9 cellular contexts compared by ENCODE assay signal in the genomic region with DNA sequence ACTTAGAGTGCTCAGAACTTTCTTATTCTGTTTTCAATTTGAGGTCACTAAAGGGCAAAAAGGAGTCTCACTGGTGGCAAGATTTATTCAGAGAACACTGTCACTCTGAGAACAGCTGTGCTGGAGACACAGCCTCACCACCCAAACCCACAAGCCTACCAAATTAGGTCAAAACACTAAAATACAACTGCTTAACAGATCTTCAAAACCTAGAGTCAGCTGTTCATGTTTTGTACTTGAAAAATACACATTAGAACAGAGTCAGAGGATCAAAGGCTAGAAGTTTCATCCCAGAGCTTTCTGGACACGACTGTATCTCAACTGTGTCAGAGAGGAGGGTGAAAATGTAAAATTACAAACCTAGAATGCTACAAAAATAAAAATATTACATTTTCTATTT.
DNase-seq lines count a peak whose midpoint lies in the region; ATAC-seq and TF ChIP-seq lines count a peak whose summit lies in the region.
"Had no signal": no experiment of that assay in that cellular context is flagged by ENCODE, and none has a peak within 500 bp of the region (broad histone marks: within the 10 kb centered on the region; RNA-seq: fewer than 3 reads in every experiment).

No MANE protein-coding gene starts in this region.

- H3K9me3 ChIP-seq in OCI-LY3 (ENCODE audit: insufficient read depth, low read length) (peaks cover 6% of the 10 kb centered on the region; the same call in 1 of the 2 replicates), psoas muscle (no peaks in the 10 kb centered on the region), spleen (peaks cover 0 to 5% (median 0%) of the 10 kb centered on the region in 8 donors)

- no peak for TF ChIP-seq CTCF in OCI-LY3 (IDR thresholded peaks at IDR 0.05; ENCODE audit: low read depth, low read length)
- TF ChIP-seq CTCF in psoas muscle (IDR thresholded peaks at IDR 0.05), result no peak
- TF ChIP-seq CTCF in spleen (IDR thresholded peaks at IDR 0.05 in 8 of 11, conservative IDR thresholded peaks at IDR 0.05 in 3 of 11), result no peak

- 31 to 48% (median 39%) methylated on average over 1 of the region's 1 CpG for WGBS in psoas muscle, 3 donors
- WGBS in spleen, 5 donors, result 54 to 83% (median 68%) methylated on average over 1 of the region's 1 CpG

- H3K27me3 ChIP-seq in OCI-LY3 (ENCODE audit: low read depth, low read length), result no peaks in the 10 kb centered on the region
- H3K27me3 ChIP-seq in psoas muscle (ENCODE audit: insufficient read depth in 3 of 3, low read length in 2 of 3), result no peaks in the 10 kb centered on the region
- no peaks in the 10 kb centered on the region for H3K27me3 ChIP-seq in spleen (replicated peaks in 1 of 7)

- H2AFZ ChIP-seq in OCI-LY3 (ENCODE audit: low read depth, low read length), result 0 out of 2 replicates have a peak overlapping the region, but pooled peaks have one; percentile 2

- TF ChIP-seq POLR2A in spleen (IDR thresholded peaks at IDR 0.05), result no peak

- H4K20me1 ChIP-seq in OCI-LY3 (ENCODE audit: insufficient read depth, low read length), result no peaks in the 10 kb centered on the region

- intact Hi-C loops in psoas muscle (cut with DNase I), result no loop called here
- intact Hi-C loops in spleen (cut with DNase I; ENCODE audit: low total_unique reads), result no loop called here

- no peak for DNase-seq in psoas muscle
- no peak for DNase-seq in stimulated activated CD4-positive, alpha-beta T cell treated with anti-CD3 and anti-CD28 coated beads, Interleukin-4, amount 100 ng/mL, for 24 hours
- DNase-seq in NCI-H2029 treated with DMSO at 0.1 percent for 48 hours (lab: John Stamatoyannopoulos, UW), result no peak
- DNase-seq in stimulated activated CD4-positive, alpha-beta T cell treated with anti-CD3 and anti-CD28 coated beads, Interleukin-2, amount 100 ng/mL, for 24 hours, result no peak
- DNase-seq in spleen, result no peak
- DNase-seq: activated CD8-positive, alpha-beta memory T cell treated with anti-CD3 and anti-CD28 coated beads for 24 hours had no signal

- H3K4me3 ChIP-seq in OCI-LY3 (ENCODE audit: low read length) (peak overlapping the region; percentile 16), psoas muscle (no peak overlapping the region), spleen (no peak overlapping the region)

- H3K4me1 ChIP-seq in OCI-LY3 (ENCODE audit: low read length), result peaks cover 50% of the 10 kb centered on the region
- peaks cover 5% of the 10 kb centered on the region for H3K4me1 ChIP-seq in psoas muscle
- H3K4me1 ChIP-seq in spleen, result peaks cover 0 to 10% (median 5%) of the 10 kb centered on the region in 6 donors

- peak overlapping the region; percentile 89 for H3K27ac ChIP-seq in OCI-LY3 (ENCODE audit: low read length)
- H3K27ac ChIP-seq in psoas muscle, result peak overlapping the region; percentile 6
- peak overlapping the region in 3 of 8 donors; percentile 20 to 35 (median 26) for H3K27ac ChIP-seq in spleen

- no peaks in the 10 kb centered on the region for H3K79me2 ChIP-seq in OCI-LY3 (ENCODE audit: low read length)

- peak overlapping the region; percentile 47 for H3K4me2 ChIP-seq in OCI-LY3 (ENCODE audit: low read length)

- peaks cover 41% of the 10 kb centered on the region for H3K36me3 ChIP-seq in OCI-LY3 (replicated peaks; ENCODE audit: low read depth, low read length)
- H3K36me3 ChIP-seq in psoas muscle (ENCODE audit: insufficient read depth in 1 of 2, low read depth in 1 of 2), result no peaks in the 10 kb centered on the region
- peaks cover 0 to 40% (median under 1%) of the 10 kb centered on the region in 6 donors for H3K36me3 ChIP-seq in spleen

- ATAC-seq in GM18858 (IDR thresholded peaks at IDR 0.05; ENCODE audit: unreplicated experiment), result peak; percentile 85
- ATAC-seq in GM21825 (IDR thresholded peaks at IDR 0.05; ENCODE audit: unreplicated experiment), result peak; percentile 83
- peak in 3 of 4 donors; percentile 56 to 68 (median 56) for ATAC-seq in psoas muscle

- H3K9ac ChIP-seq in OCI-LY3 (ENCODE audit: low read length), result peak overlapping the region; percentile 60
